8 cellular contexts compared by ENCODE assay signal in genomic region chr19:39125199-39125553, GRCh38. TPM values are rescaled to one million over a fixed set of nuclear protein-coding genes. Genes with fewer than 3 reads are reported as not detected.
A peak's percentile ranks its signal among the peaks of the same experiment; 100 is the strongest.
DNase-seq lines count a peak whose midpoint lies in the region; ATAC-seq and TF ChIP-seq lines count a peak whose summit lies in the region.

No MANE protein-coding gene starts in this region.

- no peak; the same call in 1 of the 2 replicates for TF ChIP-seq POLR2A in IMR-90 (IDR thresholded peaks at IDR 0.05; ENCODE audit: low read depth, low read length)

- H3K4me2 ChIP-seq in IMR-90 (ENCODE audit: low read depth, low read length): peak overlapping the region; percentile 83; the same call in 1 of the 2 replicates

- peak overlapping the region; percentile 56 for H2AK9ac ChIP-seq in IMR-90 (replicated peaks; ENCODE audit: low read depth, low read length, poor library complexity)

- H3K4me1 ChIP-seq in A673 (ENCODE audit: insufficient read depth, low read length, poor library complexity, severe bottlenecking) (no peaks in the 10 kb centered on the region), IMR-90 (ENCODE audit: control insufficient read depth, insufficient read depth, low read length) (peaks cover 5% of the 10 kb centered on the region; the same call in 1 of the 2 replicates), muscle layer of duodenum (ENCODE audit: control insufficient read depth in 1 of 2, insufficient read depth in 2 of 2, low read length in 2 of 2) (peaks cover 0 to 29% of the 10 kb centered on the region in 2 donors)

- H2BK120ac ChIP-seq in IMR-90 (ENCODE audit: low read depth, low read length): peak overlapping the region; percentile 61; the same call in 1 of the 2 replicates

- peak overlapping the region; percentile 48; the same call in 1 of the 2 replicates for H3K14ac ChIP-seq in IMR-90 (replicated peaks; ENCODE audit: low read depth, low read length)

- H3K27me3 ChIP-seq in A673 (replicated peaks; ENCODE audit: insufficient read depth, low read depth, low read length, poor library complexity) (no peaks in the 10 kb centered on the region), IMR-90 (ENCODE audit: control insufficient read depth, insufficient read depth, low read length) (0 out of 2 replicates have a peak, but pooled peaks cover 2% of the 10 kb centered on the region), muscle layer of duodenum (ENCODE audit: low read depth, low read length) (no peaks in the 10 kb centered on the region)

- no CpG with 5 or more reads among the region's 7 CpGs for WGBS in IMR-90 (ENCODE audit: extremely low coverage in 2 of 2, insufficient read length in 1 of 2), 2 experiments

- peak overlapping the region; percentile 10; the same call in 1 of the 2 replicates for H4K5ac ChIP-seq in IMR-90 (ENCODE audit: low read depth, low read length)

- POLR2A ChIA-PET in A673 (lab: Charles Lee; ENCODE audit: low non-redundant PET) (no interaction called here), IMR-90 (lab: Charles Lee; ENCODE audit: unreplicated experiment) (no interaction called here)

- H4K91ac ChIP-seq in IMR-90 (ENCODE audit: insufficient read depth, low read depth, low read length): no peak overlapping the region

- H3K56ac ChIP-seq in IMR-90 (ENCODE audit: extremely low read depth, insufficient read depth, low read length): no peak overlapping the region; the same call in 1 of the 2 replicates

- no peak for DNase-seq in A673 (ENCODE audit: low spot score)
- no peak for DNase-seq in IMR-90
- DNase-seq in cardiac fibroblast (ENCODE audit: low read depth in 2 of 2): no peak
- no peak for DNase-seq in GDM1 (lab: John Stamatoyannopoulos, UW)
- no peak for DNase-seq in GF-D8 (lab: John Stamatoyannopoulos, UW)

- dilution Hi-C loops in IMR-90 (cut with HindIII; ENCODE audit: low sequenced_read_pairs, unreplicated experiment): no loop called here

- peaks cover 24% of the 10 kb centered on the region; the same call in 1 of the 2 replicates for H4K20me1 ChIP-seq in IMR-90 (ENCODE audit: insufficient read depth, low read length)

- ATAC-seq in IMR-90 (ENCODE audit: low read depth) (no peak), GM21526 (IDR thresholded peaks at IDR 0.05; ENCODE audit: low FRiP score, unreplicated experiment) (no peak), HG02588 (IDR thresholded peaks at IDR 0.05; ENCODE audit: unreplicated experiment) (no peak)

- intact Hi-C loops in A673 (cut with micrococcal nuclease; ENCODE audit: unreplicated experiment): no loop called here
- intact Hi-C loops in IMR-90 (cut with micrococcal nuclease): no loop called here

- H3K79me1 ChIP-seq in IMR-90 (ENCODE audit: low read depth in 1 of 2, low read length in 2 of 2): peaks cover 13 to 41% of the 10 kb centered on the region in 2 experiments

- H3K23ac ChIP-seq in IMR-90 (ENCODE audit: low read depth, low read length): peak overlapping the region; percentile 29; the same call in 1 of the 2 replicates

- no peak overlapping the region for H2AK5ac ChIP-seq in IMR-90 (ENCODE audit: low read depth, low read length)

- no TSS peak for BruUV-seq in A673 (replicated peaks; lab: Mats Ljungman, UMichigan)
- no TSS peak for BruUV-seq in IMR-90 (replicated peaks; lab: Mats Ljungman, UMichigan)

- H4K8ac ChIP-seq in IMR-90 (ENCODE audit: low read depth in 2 of 2, low read length in 2 of 2): peak overlapping the region; percentile 27 to 94; a peak in 3 of 4 replicates

- H3K36me3 ChIP-seq in A673 (ENCODE audit: insufficient read depth, low read length, poor library complexity, severe bottlenecking): no peaks in the 10 kb centered on the region
- no peaks in the 10 kb centered on the region for H3K36me3 ChIP-seq in IMR-90 (ENCODE audit: control insufficient read depth, insufficient read depth, low read length)
- no peaks in the 10 kb centered on the region for H3K36me3 ChIP-seq in muscle layer of duodenum (ENCODE audit: control insufficient read depth in 1 of 2, insufficient read depth in 2 of 2, low read length in 2 of 2)

- no peak for TF ChIP-seq RAD21 in IMR-90 (IDR thresholded peaks at IDR 0.05; ENCODE audit: low read length)

- H3K4ac ChIP-seq in IMR-90 (ENCODE audit: low read depth, low read length): peak overlapping the region; percentile 82

- no peak overlapping the region; the same call in 1 of the 2 replicates for H3K18ac ChIP-seq in IMR-90 (ENCODE audit: low read depth, low read length)

- in situ Hi-C loops in IMR-90 (cut with MboI; ENCODE audit: low sequenced_read_pairs): no loop called here

- CTCF ChIA-PET in A673 (lab: Charles Lee): no interaction called here
- CTCF ChIA-PET in IMR-90 (lab: Yijun Ruan, JAX): no interaction called here

- no peaks in the 10 kb centered on the region for H3K9me3 ChIP-seq in A673 (ENCODE audit: low read depth, low read length, poor library complexity, severe bottlenecking)
- no peaks in the 10 kb centered on the region for H3K9me3 ChIP-seq in IMR-90 (ENCODE audit: control insufficient read depth, insufficient read depth, low read length)
- H3K9me3 ChIP-seq in muscle layer of duodenum (ENCODE audit: control insufficient read depth in 1 of 2, low read length in 2 of 2): no peaks in the 10 kb centered on the region

- peak overlapping the region; percentile 90 for H2AFZ ChIP-seq in IMR-90 (replicated peaks; ENCODE audit: low read length, poor library complexity)

- TF ChIP-seq CTCF in A673 (conservative IDR thresholded peaks at IDR 0.05; ENCODE audit: low read depth, low read length) (no peak), IMR-90 (conservative IDR thresholded peaks at IDR 0.05; ENCODE audit: low read depth, low read length) (no peak), cardiac fibroblast (IDR thresholded peaks at IDR 0.05; ENCODE audit: low read depth, low read length) (no peak)

- 0 out of 2 replicates have a peak overlapping the region, but pooled peaks have one; percentile 60 for H2BK20ac ChIP-seq in IMR-90 (ENCODE audit: low read depth, low read length)

- H2BK15ac ChIP-seq in IMR-90 (ENCODE audit: low read depth, low read length): no peak overlapping the region

- peak overlapping the region; percentile 94 for H3K27ac ChIP-seq in A673 (ENCODE audit: low read depth, low read length, poor library complexity, severe bottlenecking)
- H3K27ac ChIP-seq in IMR-90 (ENCODE audit: insufficient read depth, low read length): no peak overlapping the region
- no peak overlapping the region for H3K27ac ChIP-seq in muscle layer of duodenum (ENCODE audit: low read length)

- H2BK5ac ChIP-seq in IMR-90 (ENCODE audit: low read depth, low read length, poor library complexity, severe bottlenecking): peak overlapping the region; percentile 54

- no peak overlapping the region for H3K9ac ChIP-seq in IMR-90 (ENCODE audit: low read depth, low read length)

- H3K9me1 ChIP-seq in IMR-90 (ENCODE audit: insufficient read depth, low read length): 0 out of 2 replicates have a peak, but pooled peaks cover 2% of the 10 kb centered on the region

- peak overlapping the region; percentile 95 for H3K4me3 ChIP-seq in A673 (ENCODE audit: low read depth, low read length, poor library complexity, severe bottlenecking)
- peak overlapping the region; percentile 41; the same call in 1 of the 2 replicates for H3K4me3 ChIP-seq in IMR-90 (ENCODE audit: insufficient read depth, low read depth, low read length)
- H3K4me3 ChIP-seq in cardiac fibroblast (replicated peaks in 1 of 2; ENCODE audit: low read depth in 2 of 2, low read length in 2 of 2): peak overlapping the region; percentile 9 to 48
- H3K4me3 ChIP-seq in muscle layer of duodenum (ENCODE audit: low read depth in 1 of 2, low read length in 2 of 2): peak overlapping the region; percentile 78 to 97

TF ChIP-seq in IMR-90, 13 proteins besides CTCF, POLR2A, EP300 and RAD21 (continues in another document):
- TF ChIP-seq MAZ (IDR thresholded peaks at IDR 0.05; ENCODE audit: borderline replicate concordance, low read depth, low read length) (no peak), CEBPB (IDR thresholded peaks at IDR 0.05; ENCODE audit: low read depth, low read length) (no peak), SMC3 (IDR thresholded peaks at IDR 0.05; ENCODE audit: low read depth, low read length) (no peak), RCOR1 (IDR thresholded peaks at IDR 0.05; ENCODE audit: insufficient replicate concordance, low read length) (no peak), NFE2L2 (IDR thresholded peaks at IDR 0.05; ENCODE audit: low read depth, low read length) (no peak), RFX5 (IDR thresholded peaks at IDR 0.05; ENCODE audit: low read depth, low read length) (no peak), CHD1 (IDR thresholded peaks at IDR 0.05; ENCODE audit: low read depth, low read length) (no peak), BHLHE40 (IDR thresholded peaks at IDR 0.05; ENCODE audit: low read depth, low read length) (no peak), ELK1 (IDR thresholded peaks at IDR 0.05; ENCODE audit: borderline replicate concordance, low read depth, low read length) (no peak), MXI1 (IDR thresholded peaks at IDR 0.05; ENCODE audit: borderline replicate concordance, low read depth, low read length) (no peak), MAFK (IDR thresholded peaks at IDR 0.05; ENCODE audit: low read depth, low read length) (no peak)
- TF ChIP-seq, protein P1, sequence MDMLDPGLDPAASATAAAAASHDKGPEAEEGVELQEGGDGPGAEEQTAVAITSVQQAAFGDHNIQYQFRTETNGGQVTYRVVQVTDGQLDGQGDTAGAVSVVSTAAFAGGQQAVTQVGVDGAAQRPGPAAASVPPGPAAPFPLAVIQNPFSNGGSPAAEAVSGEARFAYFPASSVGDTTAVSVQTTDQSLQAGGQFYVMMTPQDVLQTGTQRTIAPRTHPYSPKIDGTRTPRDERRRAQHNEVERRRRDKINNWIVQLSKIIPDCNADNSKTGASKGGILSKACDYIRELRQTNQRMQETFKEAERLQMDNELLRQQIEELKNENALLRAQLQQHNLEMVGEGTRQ (IDR thresholded peaks at IDR 0.05; ENCODE audit: low read depth, low read length): no peak

RNA-seq across cellular contexts. Expression of gene PAK4, which starts 0.4 kb away (rescaled TPM):
- total RNA-seq in A673 (2021) (55.2 and 59.0 TPM in 2 replicates), IMR-90 (2012; rRNA removed) (2.0 and 2.8 TPM in 2 replicates)
- polyA plus RNA-seq in IMR-90 (2012; rRNA removed): 27.2 and 35.5 TPM in 2 replicates
- polyA plus RNA-seq in IMR-90 (2012; cell fraction: cytosol; rRNA removed): 52.9 and 64.1 TPM in 2 replicates
- 26.9 and 44.9 TPM in 2 replicates for polyA plus RNA-seq in IMR-90 (2012; cell fraction: nucleus; rRNA removed; ENCODE audit: low replicate concordance)

RNA-seq across cellular contexts. Expression of gene ACP7, which starts 41.0 kb away (rescaled TPM):
- not detected in 2 replicates for total RNA-seq in A673 (2021)
- total RNA-seq in IMR-90 (2012; rRNA removed): not detected in 2 replicates
- polyA plus RNA-seq in IMR-90 (2012; rRNA removed): not detected in 2 replicates
- polyA plus RNA-seq in IMR-90 (2012; cell fraction: cytosol; rRNA removed): not detected in 2 replicates
- polyA plus RNA-seq in IMR-90 (2012; cell fraction: nucleus; rRNA removed; ENCODE audit: low replicate concordance): 0.04 and 0.05 TPM in 2 replicates

Comparison
In these comparisons a context has a peak if more than half of its experiments do, and no peak if none do; other contexts are left out.
1. H3K4me3 ChIP-seq: peak in every context shown above with its lines; median percentile 95 in A673; 88 in muscle layer of duodenum; 41 in IMR-90; 28 in cardiac fibroblast.
2. RNA of gene PAK4, which starts 0.4 kb away (total RNA-seq): 55.2 to 59.0 TPM in A673; 2.0 to 2.8 TPM in IMR-90; every median in the first group is over 10 times any median in the second.